ENCODE assay signal across 13 cellular contexts in genomic region chr17:9217151-9218067, GRCh38.
DNase-seq lines count a peak whose midpoint lies in the region; ATAC-seq, FAIRE-seq and TF ChIP-seq lines count a peak whose summit lies in the region.
"Had no signal": no experiment of that assay in that cellular context is flagged by ENCODE, and none has a peak within 500 bp of the region (broad histone marks: within the 10 kb centered on the region; RNA-seq: fewer than 3 reads in every experiment).

No MANE protein-coding gene starts in this region.

- H3K4me1 ChIP-seq in hepatocyte (ENCODE audit: insufficient read depth) (peaks cover 13% of the 10 kb centered on the region), thoracic aorta (ENCODE audit: control insufficient read depth in 1 of 2, low read depth in 2 of 2) (peaks cover 8 to 29% of the 10 kb centered on the region in 2 donors)
- H3K4me1 ChIP-seq: lower lobe of right lung, testis had no signal

- peak overlapping the region; percentile 7 for H2AFZ ChIP-seq in hepatocyte

- in situ Hi-C loops in brain microvascular endothelial cell (cut with HindIII; ENCODE audit: low pct_ligation_motif_present, low sequenced_read_pairs), result no loop called here

- 33% methylated on average over 4 of the region's 5 CpGs for WGBS in hepatocyte (ENCODE audit: low lambda C conversion rate, missing lambda C conversion rate)

- H4K20me1 ChIP-seq in hepatocyte (ENCODE audit: insufficient read depth, poor library complexity, severe bottlenecking), result no peaks in the 10 kb centered on the region

- TF ChIP-seq CTCF in brain microvascular endothelial cell (IDR thresholded peaks at IDR 0.05; ENCODE audit: low read depth, low read length, missing control alignments), result no peak
- no peak for TF ChIP-seq CTCF in hepatocyte (IDR thresholded peaks at IDR 0.05; ENCODE audit: poor library complexity)
- no peak for TF ChIP-seq CTCF in thoracic aorta (IDR thresholded peaks at IDR 0.05)

- H3K9me2 ChIP-seq in hepatocyte (replicated peaks; ENCODE audit: insufficient read depth), result no peaks in the 10 kb centered on the region

- H3K79me2 ChIP-seq in hepatocyte, result no peaks in the 10 kb centered on the region

- peak; percentile 51 for ATAC-seq in thoracic aorta (ENCODE audit: insufficient number of reproducible peaks, low FRiP score, low read depth)
- no peak for ATAC-seq in HG03039 (IDR thresholded peaks at IDR 0.05; ENCODE audit: unreplicated experiment)

- H3K4me2 ChIP-seq in hepatocyte, result peak overlapping the region; percentile 35

- H3K9me3 ChIP-seq in hepatocyte (ENCODE audit: low read depth), result peaks cover 12% of the 10 kb centered on the region
- peaks cover 10% of the 10 kb centered on the region for H3K9me3 ChIP-seq in thoracic aorta
- H3K9me3 ChIP-seq: testis had no signal

- no peak for FAIRE-seq in H54 (lab: Jason Lieb, UNC)

- no peak for TF ChIP-seq POLR2A in H54 (IDR thresholded peaks at IDR 0.05; ENCODE audit: low read depth, low read length)

- no peaks in the 10 kb centered on the region for H3K27me3 ChIP-seq in brain microvascular endothelial cell (replicated peaks)
- H3K27me3 ChIP-seq in hepatocyte, result no peaks in the 10 kb centered on the region
- H3K27me3 ChIP-seq in thoracic aorta (replicated peaks; ENCODE audit: insufficient read depth), result no peaks in the 10 kb centered on the region
- H3K27me3 ChIP-seq: testis had no signal

- no peak overlapping the region for H3K4me3 ChIP-seq in brain microvascular endothelial cell (ENCODE audit: low read depth, low read length)
- no peak overlapping the region for H3K4me3 ChIP-seq in hepatocyte
- no peak overlapping the region for H3K4me3 ChIP-seq in thoracic aorta
- H3K4me3 ChIP-seq: dorsolateral prefrontal cortex, lower lobe of right lung, testis had no signal

- H3K27ac ChIP-seq in brain microvascular endothelial cell (no peak overlapping the region), hepatocyte (peak overlapping the region; percentile 83), thoracic aorta (peak overlapping the region; percentile 31 to 64)
- H3K27ac ChIP-seq: 22Rv1, lower lobe of right lung, testis had no signal

- intact Hi-C loops in head of caudate nucleus (cut with DNase I), result no loop called here

- DNase-seq in DMS53 (lab: John Stamatoyannopoulos, UW) (peak; percentile 20), DMS53 treated with DMSO at 0.1 percent for 48 hours (lab: John Stamatoyannopoulos, UW; ENCODE audit: unreplicated experiment) (no peak), brain microvascular endothelial cell (peak; percentile 43), hepatocyte (ENCODE audit: low spot score) (peak; percentile 65), thoracic aorta (ENCODE audit: low spot score) (no peak), H54 (ENCODE audit: insufficient read length, low spot score) (no peak), head of caudate nucleus (no peak)
- DNase-seq: activated T-cell treated with anti-CD3 and anti-CD28 coated beads, Interleukin-2, amount 50 U/mL, for 1 hour; lower lobe of right lung; testis had no signal

- no peaks in the 10 kb centered on the region for H3K36me3 ChIP-seq in brain microvascular endothelial cell (replicated peaks)
- no peaks in the 10 kb centered on the region for H3K36me3 ChIP-seq in hepatocyte (replicated peaks; ENCODE audit: insufficient read depth, low read depth)
- H3K36me3 ChIP-seq in thoracic aorta, result peaks cover 9% of the 10 kb centered on the region
- H3K36me3 ChIP-seq: lower lobe of right lung had no signal

Comparison
In these comparisons a context has a peak if more than half of its experiments do, and no peak if none do; other contexts are left out.
1. DNase-seq: peak in DMS53 (single experiment), brain microvascular endothelial cell (single experiment) and hepatocyte (single experiment); none in DMS53 treated with DMSO at 0.1 percent for 48 hours (single experiment), thoracic aorta (single experiment), H54 (single experiment) and head of caudate nucleus (0 of 42).